ENCODE assay signal across 8 cellular contexts in genomic region chr2:60552096-60552850, GRCh38.
DNase-seq lines count a peak whose midpoint lies in the region; ATAC-seq and TF ChIP-seq lines count a peak whose summit lies in the region.

No MANE protein-coding gene starts in this region.

- TF ChIP-seq CTCF in cardiac fibroblast (IDR thresholded peaks at IDR 0.05; ENCODE audit: low read depth, low read length), result no peak

- H3K9ac ChIP-seq in mucosa of stomach (ENCODE audit: low read length), result peak overlapping the region; percentile 43

- peaks cover 12% of the 10 kb centered on the region for H3K4me1 ChIP-seq in mucosa of stomach (ENCODE audit: control insufficient read depth, insufficient read depth, low read length)

- DNase-seq in ELF-1 (ENCODE audit: low read depth, low spot score) (peak; percentile 66), NCI-H2029 (lab: John Stamatoyannopoulos, UW) (peak; percentile 35), cardiac fibroblast (ENCODE audit: low read depth in 2 of 2) (no peak), T1000 (lab: John Stamatoyannopoulos, UW) (no peak), medulla oblongata (ENCODE audit: extremely low spot score) (no peak)

- H3K27me3 ChIP-seq in mucosa of stomach (ENCODE audit: control insufficient read depth, insufficient read depth, low read length), result peaks cover 35% of the 10 kb centered on the region

- H3K9me3 ChIP-seq in mucosa of stomach (ENCODE audit: control insufficient read depth, low read length), result no peaks in the 10 kb centered on the region

- H3K36me3 ChIP-seq in mucosa of stomach (ENCODE audit: control insufficient read depth, insufficient read depth, low read length), result no peaks in the 10 kb centered on the region

- ATAC-seq in HG03521 (IDR thresholded peaks at IDR 0.05; ENCODE audit: unreplicated experiment) (no peak), GM21381 (IDR thresholded peaks at IDR 0.05; ENCODE audit: unreplicated experiment) (no peak)

- H3K4me3 ChIP-seq in cardiac fibroblast (replicated peaks in 1 of 2; ENCODE audit: low read depth in 2 of 2, low read length in 2 of 2), result peak overlapping the region; percentile 56 to 66
- peak overlapping the region; percentile 31 for H3K4me3 ChIP-seq in mucosa of stomach (ENCODE audit: low read length)

Comparison
In these comparisons a context has a peak if more than half of its experiments do, and no peak if none do; other contexts are left out.
1. DNase-seq: peak in ELF-1 (single experiment) and NCI-H2029 (single experiment); none in cardiac fibroblast (0 of 2), T1000 (single experiment) and medulla oblongata (single experiment).